Comparison of ENCODE assay signal across 8 cellular contexts in genomic region chrX:130110379-130111219, GRCh38. TPM values are rescaled to one million over a fixed set of nuclear protein-coding genes. Genes with fewer than 3 reads are reported as not detected.
A peak's percentile ranks its signal among the peaks of the same experiment; 100 is the strongest.
DNase-seq lines count a peak whose midpoint lies in the region; ATAC-seq lines count a peak whose summit lies in the region.

ELF4 (minus strand) TSS chrX:130110497; CDS start chrX:130081330, 29,167 bp downstream.

- peak within 1 kb of the TSS; percentile 59 for H3K4ac ChIP-seq in mesendoderm (ENCODE audit: low read depth, low read length)

- H3K9me3 ChIP-seq in ectodermal cell (ENCODE audit: control insufficient read depth, low read length) (no peaks in the 10 kb centered on the region), stomach smooth muscle (ENCODE audit: control insufficient read depth in 2 of 2, low read length in 2 of 2) (no peaks in the 10 kb centered on the region)

- peak within 1 kb of the TSS; percentile 86 for H3K18ac ChIP-seq in mesendoderm (ENCODE audit: low read length)

- H2BK5ac ChIP-seq in mesendoderm (ENCODE audit: low read length), result no peak within 1 kb of the TSS

- H3K27ac ChIP-seq in ectodermal cell (ENCODE audit: insufficient read depth, low read depth, low read length, poor library complexity, severe bottlenecking) (no peak within 1 kb of the TSS), mesendoderm (ENCODE audit: low read depth, low read length) (no peak within 1 kb of the TSS), stomach smooth muscle (ENCODE audit: low read length) (no peak within 1 kb of the TSS)

- H2AK5ac ChIP-seq in mesendoderm (ENCODE audit: low read length), result no peak within 1 kb of the TSS

- no peaks in the 10 kb centered on the region for H3K79me1 ChIP-seq in mesendoderm (ENCODE audit: low read length)

- H2BK120ac ChIP-seq in mesendoderm (ENCODE audit: low read depth, low read length), result no peak within 1 kb of the TSS

- no peaks in the 10 kb centered on the region for H3K36me3 ChIP-seq in ectodermal cell (ENCODE audit: control insufficient read depth, insufficient read depth, low read length)
- no peaks in the 10 kb centered on the region for H3K36me3 ChIP-seq in mesendoderm (ENCODE audit: control insufficient read depth, insufficient read depth, low read length)
- no peaks in the 10 kb centered on the region for H3K36me3 ChIP-seq in stomach smooth muscle (ENCODE audit: control insufficient read depth in 2 of 2, insufficient read depth in 2 of 2, low read length in 2 of 2)

- no peak within 1 kb of the TSS for H4K8ac ChIP-seq in mesendoderm (ENCODE audit: low read depth, low read length)

- ATAC-seq in GM21737 (IDR thresholded peaks at IDR 0.05; ENCODE audit: unreplicated experiment) (peak; percentile 36), GM21825 (IDR thresholded peaks at IDR 0.05; ENCODE audit: unreplicated experiment) (no peak)

- no peak within 1 kb of the TSS for H3K23ac ChIP-seq in mesendoderm (ENCODE audit: low read length)

- H3K56ac ChIP-seq in mesendoderm (ENCODE audit: low read length), result peak within 1 kb of the TSS; percentile 64

- H3K9ac ChIP-seq in mesendoderm (ENCODE audit: low read length), result peak within 1 kb of the TSS; percentile 42
- H3K9ac ChIP-seq in stomach smooth muscle (ENCODE audit: low read length in 2 of 2), result peak within 1 kb of the TSS; percentile 58 to 60

- H3K4me3 ChIP-seq in ectodermal cell (ENCODE audit: insufficient read depth, low read depth, low read length), result peak within 1 kb of the TSS; percentile 18
- H3K4me3 ChIP-seq in mesendoderm (ENCODE audit: low read length), result no peak within 1 kb of the TSS
- peak within 1 kb of the TSS; percentile 40 to 71 for H3K4me3 ChIP-seq in stomach smooth muscle (ENCODE audit: low read length in 2 of 2)

- H3K4me2 ChIP-seq in mesendoderm (ENCODE audit: low read length), result peak within 1 kb of the TSS; percentile 7

- H4K5ac ChIP-seq in mesendoderm (ENCODE audit: low read length), result no peak within 1 kb of the TSS

- 0 to 1% methylated on average over 98 to 108 of the region's 123 CpGs for WGBS in ectodermal cell, 2 experiments
- WGBS in mesendoderm (ENCODE audit: extremely low coverage, insufficient coverage, low lambda C conversion rate), result no CpG with 5 or more reads among the region's 123 CpGs

- peaks cover 43% of the 10 kb centered on the region for H3K27me3 ChIP-seq in ectodermal cell (ENCODE audit: control insufficient read depth, insufficient read depth, low read length, poor library complexity, severe bottlenecking)
- H3K27me3 ChIP-seq in mesendoderm (ENCODE audit: insufficient read depth, low read length, poor library complexity), result no peaks in the 10 kb centered on the region
- H3K27me3 ChIP-seq in stomach smooth muscle (ENCODE audit: control insufficient read depth in 1 of 2, insufficient read depth in 2 of 2, low read length in 2 of 2), result peaks cover 0 to 3% of the 10 kb centered on the region in 2 donors

- H3K4me1 ChIP-seq in ectodermal cell (ENCODE audit: control insufficient read depth, insufficient read depth, low read length), result peaks cover 12% of the 10 kb centered on the region
- no peaks in the 10 kb centered on the region for H3K4me1 ChIP-seq in mesendoderm (ENCODE audit: control insufficient read depth, low read depth, low read length)
- peaks cover 17% of the 10 kb centered on the region for H3K4me1 ChIP-seq in stomach smooth muscle (ENCODE audit: control insufficient read depth, insufficient read depth, low read length)

- H2BK15ac ChIP-seq in mesendoderm (replicated peaks; ENCODE audit: low read depth), result no peak within 1 kb of the TSS

- no peaks in the 10 kb centered on the region for H3K79me2 ChIP-seq in mesendoderm (ENCODE audit: control insufficient read depth, insufficient read depth, low read length)

- DNase-seq in EH (ENCODE audit: low read depth) (peak; percentile 72), NCI-H146 (lab: John Stamatoyannopoulos, UW) (peak; percentile 61), mesendoderm (peak; percentile 45)
- DNase-seq in activated CD4-positive, alpha-beta T cell treated with anti-CD3 and anti-CD28 coated beads for 48 hours, result peak; percentile 61

RNA-seq across cellular contexts. Expression of gene ELF4, which starts in this region (rescaled TPM):
- 0.48 TPM for polyA plus RNA-seq in ectodermal cell (2013, experiment 1 of 4)
- 0.62 TPM for polyA plus RNA-seq in ectodermal cell (2013, experiment 2 of 4)
- 0.64 TPM for polyA plus RNA-seq in ectodermal cell (2013, experiment 3 of 4)
- polyA plus RNA-seq in ectodermal cell (2013, experiment 4 of 4), result 0.69 TPM
- polyA plus RNA-seq in mesendoderm (2013, experiment 1 of 2), result 1.9 TPM
- polyA plus RNA-seq in mesendoderm (2013, experiment 2 of 2), result 1.8 TPM
